Comparison of ENCODE assay signal across 27 cellular contexts in genomic region chr2:141020346-141020745, GRCh38.
DNase-seq lines count a peak whose midpoint lies in the region; ATAC-seq and TF ChIP-seq lines count a peak whose summit lies in the region.
"Had no signal": no experiment of that assay in that cellular context is flagged by ENCODE, and none has a peak within 500 bp of the region (broad histone marks: within the 10 kb centered on the region; RNA-seq: fewer than 3 reads in every experiment).

No MANE protein-coding gene starts in this region.

- H3K27me3 Mint-ChIP-seq in activated CD8-positive, alpha-beta T cell treated with anti-CD3 and anti-CD28 coated beads, Interleukin-2, amount 10 ng/mL, durations not matched to agents 7 days and 5 days (ENCODE audit: low read depth), result no peaks in the 10 kb centered on the region
- H3K27me3 Mint-ChIP-seq: activated CD4-positive, alpha-beta T cell treated with anti-CD3 and anti-CD28 coated beads for 36 hours had no signal

- H3K9me2 ChIP-seq in PC-3 (replicated peaks; ENCODE audit: low read length), result no peaks in the 10 kb centered on the region

- CTCF ChIA-PET in PC-3 (lab: Charles Lee), result interaction anchor here (0.6 kb wide), 1 partner anchor 11 kb away, joined by 4 read pairs; no protein-coding TSS in a partner anchor
- CTCF ChIA-PET in activated CD8-positive, alpha-beta T cell treated with anti-CD3 and anti-CD28 coated beads, Interleukin-2, amount 10 ng/mL, durations not matched to agents 7 days and 5 days (lab: Charles Lee), result no interaction called here

- no peak for TF ChIP-seq POLR2A in sigmoid colon (IDR thresholded peaks at IDR 0.05)

- ATAC-seq in PC-3 (no peak), GM21423 (IDR thresholded peaks at IDR 0.05; ENCODE audit: unreplicated experiment) (no peak), GM19328 (IDR thresholded peaks at IDR 0.05; ENCODE audit: unreplicated experiment) (no peak)
- no peak for ATAC-seq in activated CD8-positive, alpha-beta T cell treated with anti-CD3 and anti-CD28 coated beads, Interleukin-2, amount 10 ng/mL, durations not matched to agents 7 days and 5 days
- ATAC-seq: activated CD4-positive, alpha-beta T cell treated with anti-CD3 and anti-CD28 coated beads for 36 hours; heart right ventricle; HepG2; sciatic nerve had no signal

- H3F3A ChIP-seq in PC-3 (ENCODE audit: low read length, unreplicated experiment), result no peaks in the 10 kb centered on the region

- 100% methylated on average over 2 of the region's 3 CpGs; no CpG with 5 or more reads in 1 of the 2 experiments for WGBS in mesodermal cell (ENCODE audit: insufficient coverage in 2 of 2), 2 experiments
- WGBS in sigmoid colon, 2 donors, result 80 to 85% methylated on average over 3 of the region's 3 CpGs

- H2AFZ ChIP-seq in PC-3 (ENCODE audit: low read length), result peak overlapping the region; percentile 33

- H3K79me2 ChIP-seq in PC-3 (ENCODE audit: low read length), result no peaks in the 10 kb centered on the region

- H3K9me3 ChIP-seq in PC-3 (ENCODE audit: low read length) (no peaks in the 10 kb centered on the region), mesodermal cell (ENCODE audit: control insufficient read depth, low read length) (no peaks in the 10 kb centered on the region), sigmoid colon (no peaks in the 10 kb centered on the region)
- H3K9me3 ChIP-seq: adrenal gland, BE2C, heart right ventricle, left ventricle myocardium inferior, stomach, transverse colon had no signal

- no peaks in the 10 kb centered on the region for H3K36me3 Mint-ChIP-seq in activated CD8-positive, alpha-beta T cell treated with anti-CD3 and anti-CD28 coated beads, Interleukin-2, amount 10 ng/mL, durations not matched to agents 7 days and 5 days (ENCODE audit: low read depth)

- H3K27ac ChIP-seq in PC-3 (ENCODE audit: low read length), result peak overlapping the region; percentile 79
- peak overlapping the region; percentile 89 for H3K27ac ChIP-seq in mesodermal cell (ENCODE audit: low read depth, low read length, severe bottlenecking)
- no peak overlapping the region for H3K27ac ChIP-seq in sigmoid colon
- H3K27ac ChIP-seq: coronary artery, heart right ventricle, left ventricle myocardium inferior, stomach, transverse colon had no signal

- no peak overlapping the region for H3K27ac Mint-ChIP-seq in activated CD8-positive, alpha-beta T cell treated with anti-CD3 and anti-CD28 coated beads, Interleukin-2, amount 10 ng/mL, durations not matched to agents 7 days and 5 days
- H3K27ac Mint-ChIP-seq: activated CD4-positive, alpha-beta T cell treated with anti-CD3 and anti-CD28 coated beads for 36 hours; endodermal cell; nephron progenitor cell had no signal

- no peak for TF ChIP-seq EP300 in sigmoid colon (IDR thresholded peaks at IDR 0.05)

- H3K4me1 Mint-ChIP-seq in activated CD8-positive, alpha-beta T cell treated with anti-CD3 and anti-CD28 coated beads, Interleukin-2, amount 10 ng/mL, durations not matched to agents 7 days and 5 days (ENCODE audit: low read depth), result no peaks in the 10 kb centered on the region
- H3K4me1 Mint-ChIP-seq: activated CD4-positive, alpha-beta T cell treated with anti-CD3 and anti-CD28 coated beads for 36 hours; nephron progenitor cell had no signal

- H3K36me3 ChIP-seq in PC-3 (ENCODE audit: low read depth, low read length) (no peaks in the 10 kb centered on the region), mesodermal cell (ENCODE audit: control insufficient read depth, insufficient read depth, low read length) (no peaks in the 10 kb centered on the region), sigmoid colon (no peaks in the 10 kb centered on the region)
- H3K36me3 ChIP-seq: adrenal gland, BE2C, heart right ventricle, left ventricle myocardium inferior, stomach, transverse colon had no signal

- peaks cover 9% of the 10 kb centered on the region for H3K9me3 Mint-ChIP-seq in activated CD8-positive, alpha-beta T cell treated with anti-CD3 and anti-CD28 coated beads, Interleukin-2, amount 10 ng/mL, durations not matched to agents 7 days and 5 days (ENCODE audit: insufficient read depth)
- H3K9me3 Mint-ChIP-seq: endodermal cell, nephron progenitor cell had no signal

- DNase-seq in AG08395 (ENCODE audit: low spot score) (peak; percentile 5), PC-3 (no peak), epithelial cell of esophagus (ENCODE audit: low read depth) (peak; percentile 70), sigmoid colon (no peak)
- DNase-seq in activated CD8-positive, alpha-beta T cell treated with anti-CD3 and anti-CD28 coated beads, Interleukin-2, amount 10 ng/mL, durations not matched to agents 7 days and 5 days, result no peak
- DNase-seq: activated CD4-positive, alpha-beta T cell treated with anti-CD3 and anti-CD28 coated beads for 36 hours; activated naive CD4-positive, alpha-beta T cell; activated T-cell treated with anti-CD3 and anti-CD28 coated beads, Interleukin-2, amount 50 U/mL, for 48 hours; adrenal gland; BE2C; DMS53; endodermal cell; heart right ventricle; left ventricle myocardium inferior; NCI-H1092 treated with DMSO at 0.1 percent for 48 hours; NCI-H1930; NCI-H2227 treated with DMSO at 0.1 percent for 48 hours; nephron progenitor cell; RPMI8226; stomach; transverse colon had no signal

- no peaks in the 10 kb centered on the region for H3K27me3 ChIP-seq in PC-3 (ENCODE audit: low read length)
- no peaks in the 10 kb centered on the region for H3K27me3 ChIP-seq in sigmoid colon
- H3K27me3 ChIP-seq: adrenal gland, BE2C, heart right ventricle, stomach, transverse colon had no signal

- peak overlapping the region; percentile 7; the same call in 1 of the 2 replicates for H3K9ac ChIP-seq in PC-3 (ENCODE audit: low read length)

- no TSS peak for BruUV-seq in PC-3 (replicated peaks; lab: Mats Ljungman, UMichigan)

- no peaks in the 10 kb centered on the region for H4K20me1 ChIP-seq in PC-3 (ENCODE audit: low read length)

- peak overlapping the region; percentile 28 for H3K4me2 ChIP-seq in PC-3 (ENCODE audit: low read length)

- H3K4me3 Mint-ChIP-seq in activated CD8-positive, alpha-beta T cell treated with anti-CD3 and anti-CD28 coated beads, Interleukin-2, amount 10 ng/mL, durations not matched to agents 7 days and 5 days, result no peak overlapping the region
- H3K4me3 Mint-ChIP-seq: activated CD4-positive, alpha-beta T cell treated with anti-CD3 and anti-CD28 coated beads for 36 hours; endodermal cell; nephron progenitor cell had no signal

- no peak for TF ChIP-seq CTCF in PC-3 (conservative IDR thresholded peaks at IDR 0.05; ENCODE audit: low read depth, low read length)
- no peak for TF ChIP-seq CTCF in epithelial cell of esophagus (IDR thresholded peaks at IDR 0.05; ENCODE audit: insufficient read depth, low read depth, low read length, missing control alignments)
- no peak for TF ChIP-seq CTCF in sigmoid colon (IDR thresholded peaks at IDR 0.05)

- intact Hi-C loops in PC-3 (cut with micrococcal nuclease) (no loop called here), sigmoid colon (cut with DNase I) (no loop called here)

- POLR2A ChIA-PET in PC-3 (lab: Charles Lee; ENCODE audit: unreplicated experiment), result no interaction called here
- POLR2A ChIA-PET in activated CD8-positive, alpha-beta T cell treated with anti-CD3 and anti-CD28 coated beads, Interleukin-2, amount 10 ng/mL, durations not matched to agents 7 days and 5 days (lab: Charles Lee), result no interaction called here

- H3K4me1 ChIP-seq in PC-3 (ENCODE audit: insufficient read depth, low read length) (peaks cover 18% of the 10 kb centered on the region), mesodermal cell (ENCODE audit: control insufficient read depth, insufficient read depth, low read length, poor library complexity, severe bottlenecking) (peaks cover 17% of the 10 kb centered on the region), sigmoid colon (peaks cover 0 to 4% (median 0%) of the 10 kb centered on the region in 4 donors)
- H3K4me1 ChIP-seq: stomach, transverse colon had no signal

- H3K4me3 ChIP-seq in PC-3 (ENCODE audit: low read length) (no peak overlapping the region), epithelial cell of esophagus (ENCODE audit: low read length) (no peak overlapping the region), mesodermal cell (ENCODE audit: extremely low read depth, insufficient read depth, low read length, poor library complexity, severe bottlenecking) (no peak overlapping the region), sigmoid colon (no peak overlapping the region)
- H3K4me3 ChIP-seq: adrenal gland, coronary artery, heart right ventricle, left ventricle myocardium inferior, stomach, transverse colon had no signal

Comparison
In these comparisons a context has a peak if more than half of its experiments do, and no peak if none do; other contexts are left out.
1. DNase-seq: peak in AG08395 (single experiment) and epithelial cell of esophagus (single experiment); none in PC-3 (single experiment), sigmoid colon (single experiment) and activated CD8-positive, alpha-beta T cell treated with anti-CD3 and anti-CD28 coated beads, Interleukin-2, amount 10 ng/mL, durations not matched to agents 7 days and 5 days (single experiment).
2. H3K27ac ChIP-seq: peak in PC-3 (single experiment) and mesodermal cell (single experiment); none in sigmoid colon (0 of 4).